Comparison of ENCODE assay signal across 28 cellular contexts in genomic region chr1:81298321-81298720, GRCh38.
"Had no signal": no experiment of that assay in that cellular context is flagged by ENCODE, and none has a peak within 500 bp of the region (broad histone marks: within the 10 kb centered on the region; RNA-seq: fewer than 3 reads in every experiment).

No MANE protein-coding gene starts in this region.

- H3K27me3 Mint-ChIP-seq: effector memory CD8-positive, alpha-beta T cell had no signal

- ATAC-seq: effector memory CD8-positive, alpha-beta T cell; gastrocnemius medialis; left lobe of liver; naive thymus-derived CD8-positive, alpha-beta T cell; sciatic nerve; stimulated activated memory B cell treated with anti-CD40 and anti-IgM and Interleukin-4, amounts not matched to agents 10 μg/mL and 1 μg/mL and 100 μg/mL, for 72 hours; stimulated activated naive CD8-positive, alpha-beta T cell treated with anti-CD3 and anti-CD28 coated beads, Interleukin-15, Interleukin-2, amounts not matched to agents 100 U/mL and 50 U/mL, for 24 hours had no signal

- H3K9me3 Mint-ChIP-seq: nephron progenitor cell; stimulated activated memory B cell treated with anti-CD40 and anti-IgM and Interleukin-4, amounts not matched to agents 10 μg/mL and 1 μg/mL and 100 μg/mL, for 72 hours had no signal

- H3K9me3 ChIP-seq: esophagus squamous epithelium, gastrocnemius medialis, prostate gland, right atrium auricular region, testis, tibial artery, upper lobe of left lung had no signal

- H3K27ac Mint-ChIP-seq: effector memory CD8-positive, alpha-beta T cell; naive thymus-derived CD8-positive, alpha-beta T cell; nephron progenitor cell; stimulated activated memory B cell treated with anti-CD40 and anti-IgM and Interleukin-4, amounts not matched to agents 10 μg/mL and 1 μg/mL and 100 μg/mL, for 72 hours had no signal

- H3K36me3 Mint-ChIP-seq: stimulated activated memory B cell treated with anti-CD40 and anti-IgM and Interleukin-4, amounts not matched to agents 10 μg/mL and 1 μg/mL and 100 μg/mL, for 72 hours had no signal

- H3K4me1 ChIP-seq: esophagus squamous epithelium, gastrocnemius medialis, prostate gland, right atrium auricular region, testis, upper lobe of left lung had no signal

- H3K4me1 Mint-ChIP-seq: naive thymus-derived CD8-positive, alpha-beta T cell; nephron progenitor cell; stimulated activated memory B cell treated with anti-CD40 and anti-IgM and Interleukin-4, amounts not matched to agents 10 μg/mL and 1 μg/mL and 100 μg/mL, for 72 hours had no signal

- H3K4me3 Mint-ChIP-seq: effector memory CD8-positive, alpha-beta T cell; naive thymus-derived CD8-positive, alpha-beta T cell; nephron progenitor cell; stimulated activated memory B cell treated with anti-CD40 and anti-IgM and Interleukin-4, amounts not matched to agents 10 μg/mL and 1 μg/mL and 100 μg/mL, for 72 hours had no signal

- FAIRE-seq: endometrium, kidney, urothelium cell line had no signal

- DNase-seq: cortex of kidney; effector memory CD8-positive, alpha-beta T cell; erythroblast; esophagus squamous epithelium; foreskin fibroblast; gastrocnemius medialis; head of caudate nucleus; kidney; mesendoderm; midbrain; naive thymus-derived CD8-positive, alpha-beta T cell; nephron progenitor cell; nucleus accumbens; stimulated activated CD4-positive, alpha-beta T cell treated with anti-CD3 and anti-CD28 coated beads, Interleukin-2, amount 100 ng/mL, for 24 hours; stimulated activated CD4-positive, alpha-beta T cell treated with anti-CD3 and anti-CD28 coated beads, Interleukin-4, amount 100 ng/mL, for 24 hours; stimulated activated naive CD8-positive, alpha-beta T cell treated with anti-CD3 and anti-CD28 coated beads, Interleukin-15, Interleukin-2, amounts not matched to agents 100 U/mL and 50 U/mL, for 24 hours; substantia nigra; testis; tibial artery; upper lobe of left lung had no signal

- H3K4me3 ChIP-seq: esophagus squamous epithelium, gastrocnemius medialis, lung, prostate gland, right atrium auricular region, testis, tibial artery, upper lobe of left lung had no signal

- H3K27ac ChIP-seq: esophagus squamous epithelium, gastrocnemius medialis, prostate gland, right atrium auricular region, testis, tibial artery, upper lobe of left lung had no signal

- H3K36me3 ChIP-seq: esophagus squamous epithelium, gastrocnemius medialis, prostate gland, right atrium auricular region, tibial artery, upper lobe of left lung had no signal

- H3K27me3 ChIP-seq: esophagus squamous epithelium, gastrocnemius medialis, right atrium auricular region, testis, tibial artery, upper lobe of left lung had no signal
